In the genomic region with DNA sequence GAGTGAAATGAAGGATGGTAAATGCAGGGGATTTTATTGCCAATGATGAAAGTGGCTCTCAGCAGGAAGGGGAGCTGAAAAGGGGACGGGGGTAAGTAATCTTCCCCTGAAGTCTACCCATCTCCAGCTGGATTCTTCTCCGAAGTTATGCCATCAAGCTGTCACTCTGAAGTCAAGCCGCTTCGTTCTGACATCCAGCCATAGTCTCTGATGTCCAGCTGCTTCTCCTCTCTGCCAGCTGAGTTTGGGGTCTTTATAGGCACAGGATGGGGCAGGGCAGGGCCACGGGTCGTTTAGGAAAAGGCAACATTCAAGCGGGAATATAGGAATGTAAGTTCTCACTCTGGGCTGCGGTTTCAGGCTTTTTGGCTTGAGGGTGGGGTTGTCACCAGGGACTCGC, we compare ENCODE assay signal across 19 cellular contexts.
"Had no signal": no experiment of that assay in that cellular context is flagged by ENCODE, and none has a peak within 500 bp of the region (broad histone marks: within the 10 kb centered on the region; RNA-seq: fewer than 3 reads in every experiment).

No MANE protein-coding gene starts in this region.

- ATAC-seq: activated CD4-positive, alpha-beta T cell treated with anti-CD3 and anti-CD28 coated beads for 36 hours; activated naive CD4-positive, alpha-beta T cell treated with anti-CD3 and anti-CD28 coated beads, Interleukin-2, amount 50 U/mL, for 72 hours; activated T-helper 17 cell treated with anti-CD3 and anti-CD28 coated beads, Interleukin-2, amount 50 U/mL, for 72 hours; heart left ventricle; left cardiac atrium; natural killer cell had no signal

- FAIRE-seq: endometrium had no signal

- DNase-seq: activated B cell treated with CpG ODN at 0.5 μM for 24 hours; activated CD4-positive, alpha-beta T cell treated with anti-CD3 and anti-CD28 coated beads for 36 hours; activated CD4-positive, alpha-beta T cell treated with anti-CD3 and anti-CD28 coated beads, Interleukin-2, amount 50 U/mL, for 4 hours; activated CD8-positive, alpha-beta memory T cell treated with anti-CD3 and anti-CD28 coated beads for 24 hours; activated CD8-positive, alpha-beta memory T cell treated with anti-CD3 and anti-CD28 coated beads, Interleukin-2, amount 50 U/mL, for 4 hours; activated T-cell treated with anti-CD3 and anti-CD28 coated beads, Interleukin-2, amount 50 U/mL, for 24 hours; islet precursor cell; left cardiac atrium; midbrain; natural killer cell; spleen; stimulated activated CD4-positive, alpha-beta T cell treated with anti-CD3 and anti-CD28 coated beads, Interleukin-4, amount 100 ng/mL, for 1 hour; stimulated activated naive CD4-positive, alpha-beta T cell; trophoblast cell; uterus had no signal
